1 cellular context compared by ENCODE assay signal in genomic region chr7:101905203-101905865, GRCh38.
TF ChIP-seq lines count a peak whose summit lies in the region.

No MANE protein-coding gene starts in this region.

TF ChIP-seq in H1, 55 proteins besides CTCF, POLR2A, EP300 and RAD21:
- no peak for TF ChIP-seq BRCA1 (IDR thresholded peaks at IDR 0.05; ENCODE audit: low read depth, low read length)
- no peak for TF ChIP-seq EGR1 (IDR thresholded peaks at IDR 0.05; ENCODE audit: borderline replicate concordance, low read depth, low read length)
- TF ChIP-seq SUZ12 (IDR thresholded peaks at IDR 0.05; ENCODE audit: low read length): no peak
- TF ChIP-seq MAFK (IDR thresholded peaks at IDR 0.05; ENCODE audit: low read depth, low read length): no peak
- TF ChIP-seq SRF (IDR thresholded peaks at IDR 0.05; ENCODE audit: low read depth, low read length): no peak
- no peak for TF ChIP-seq JUND (IDR thresholded peaks at IDR 0.05; ENCODE audit: low read length)
- TF ChIP-seq SIX5 (IDR thresholded peaks at IDR 0.05; ENCODE audit: low read depth, low read length): no peak
- no peak for TF ChIP-seq SAP30 (IDR thresholded peaks at IDR 0.05; ENCODE audit: insufficient read depth, insufficient replicate concordance, low read length)
- no peak for TF ChIP-seq HDAC6 (IDR thresholded peaks at IDR 0.05; ENCODE audit: low read depth, low read length)
- TF ChIP-seq BCL11A (IDR thresholded peaks at IDR 0.05; ENCODE audit: low read depth in 2 of 2, low read length in 2 of 2): no peak
- no peak for TF ChIP-seq RFX5 (IDR thresholded peaks at IDR 0.05; ENCODE audit: borderline replicate concordance, low read depth, low read length)
- no peak for TF ChIP-seq ASH2L (IDR thresholded peaks at IDR 0.05; ENCODE audit: low read length)
- no peak for TF ChIP-seq CBX5 (IDR thresholded peaks at IDR 0.05; ENCODE audit: low read depth, low read length)
